In genomic region chr7:18356195-18356645, GRCh38 we compare ENCODE assay signal across 1 cellular context.
TF ChIP-seq lines count a peak whose summit lies in the region.

No MANE protein-coding gene starts in this region.

TF ChIP-seq in GM23338, 12 proteins besides CTCF, POLR2A, EP300 and RAD21 (continued from another document):
- TF ChIP-seq REST (IDR thresholded peaks at IDR 0.05; ENCODE audit: unreplicated experiment), result no peak
- no peak for TF ChIP-seq NANOG (IDR thresholded peaks at IDR 0.05; ENCODE audit: borderline replicate concordance)
- TF ChIP-seq JUNB (IDR thresholded peaks at IDR 0.05; ENCODE audit: unreplicated experiment), result no peak
